16 cellular contexts compared by ENCODE assay signal in genomic region chr2:128466377-128467175, GRCh38.
A peak's percentile ranks its signal among the peaks of the same experiment; 100 is the strongest.
DNase-seq lines count a peak whose midpoint lies in the region; ATAC-seq and TF ChIP-seq lines count a peak whose summit lies in the region.
"Had no signal": no experiment of that assay in that cellular context is flagged by ENCODE, and none has a peak within 500 bp of the region (broad histone marks: within the 10 kb centered on the region; RNA-seq: fewer than 3 reads in every experiment).

No MANE protein-coding gene starts in this region.

- H3K9me3 ChIP-seq in prostate gland: no peaks in the 10 kb centered on the region

- intact Hi-C loops in prostate gland (cut with DNase I): no loop called here
- intact Hi-C loops in activated T-helper 2 cell treated with anti-CD3 and anti-CD28 coated beads, Interferon-gamma antibody, Interleukin-2, Interleukin-4, amounts not matched to agents 10 μg/mL and 5 μg/mL and 100 μg/mL, durations not matched to agents 14 hours and 24 hours and 36 hours (cut with micrococcal nuclease): no loop called here

- H3K27ac ChIP-seq in prostate gland: no peak overlapping the region

- no peak overlapping the region for H3K4me3 Mint-ChIP-seq in activated CD8-positive, alpha-beta T cell treated with anti-CD3 and anti-CD28 coated beads, Interleukin-2, amount 10 ng/mL, durations not matched to agents 7 days and 5 days
- no peak overlapping the region for H3K4me3 Mint-ChIP-seq in activated T-helper 2 cell treated with anti-CD3 and anti-CD28 coated beads, Interferon-gamma antibody, Interleukin-2, Interleukin-4, amounts not matched to agents 10 μg/mL and 5 μg/mL and 100 μg/mL, durations not matched to agents 14 hours and 24 hours and 36 hours (ENCODE audit: low read depth)
- H3K4me3 Mint-ChIP-seq: activated CD8-positive, alpha-beta T cell treated with anti-CD3 and anti-CD28 coated beads for 36 hours; activated naive CD4-positive, alpha-beta T cell treated with anti-CD3 and anti-CD28 coated beads for 36 hours; immature natural killer cell had no signal

- peaks cover 9% of the 10 kb centered on the region for H3K36me3 Mint-ChIP-seq in activated CD8-positive, alpha-beta T cell treated with anti-CD3 and anti-CD28 coated beads, Interleukin-2, amount 10 ng/mL, durations not matched to agents 7 days and 5 days (ENCODE audit: low read depth)
- peaks cover 24% of the 10 kb centered on the region for H3K36me3 Mint-ChIP-seq in activated T-helper 2 cell treated with anti-CD3 and anti-CD28 coated beads, Interferon-gamma antibody, Interleukin-2, Interleukin-4, amounts not matched to agents 10 μg/mL and 5 μg/mL and 100 μg/mL, durations not matched to agents 14 hours and 24 hours and 36 hours (ENCODE audit: low read depth)

- no peaks in the 10 kb centered on the region for H3K4me1 Mint-ChIP-seq in activated CD8-positive, alpha-beta T cell treated with anti-CD3 and anti-CD28 coated beads, Interleukin-2, amount 10 ng/mL, durations not matched to agents 7 days and 5 days (ENCODE audit: low read depth)
- peaks cover 2% of the 10 kb centered on the region for H3K4me1 Mint-ChIP-seq in activated T-helper 2 cell treated with anti-CD3 and anti-CD28 coated beads, Interferon-gamma antibody, Interleukin-2, Interleukin-4, amounts not matched to agents 10 μg/mL and 5 μg/mL and 100 μg/mL, durations not matched to agents 14 hours and 24 hours and 36 hours (ENCODE audit: low read depth)

- DNase-seq in C1 segment of cervical spinal cord (lab: John Stamatoyannopoulos, UW): peak in 8 of 14 donors; percentile 21 to 78 (median 50)
- peak; percentile 32 to 73 for DNase-seq in cerebellar nuclear complex (lab: John Stamatoyannopoulos, UW)
- peak in 26 of 51 donors; percentile 20 to 79 (median 46) for DNase-seq in hypothalamus (lab: John Stamatoyannopoulos, UW)
- peak; percentile 86 for DNase-seq in prostate gland (ENCODE audit: low spot score)
- no peak for DNase-seq in activated CD8-positive, alpha-beta T cell treated with anti-CD3 and anti-CD28 coated beads, Interleukin-2, amount 10 ng/mL, durations not matched to agents 7 days and 5 days
- no peak for DNase-seq in activated T-helper 2 cell treated with anti-CD3 and anti-CD28 coated beads, Interferon-gamma antibody, Interleukin-2, Interleukin-4, amounts not matched to agents 10 μg/mL and 5 μg/mL and 100 μg/mL, durations not matched to agents 14 hours and 24 hours and 36 hours (ENCODE audit: low spot score)
- DNase-seq: activated CD8-positive, alpha-beta T cell treated with anti-CD3 and anti-CD28 coated beads for 36 hours; activated naive CD4-positive, alpha-beta T cell treated with anti-CD3 and anti-CD28 coated beads for 36 hours; immature natural killer cell; Karpas-422; NCI-H1694 treated with DMSO at 0.1 percent for 48 hours; NCI-H774; T1000; upper lobe of left lung had no signal

- no peaks in the 10 kb centered on the region for H3K27me3 ChIP-seq in prostate gland (replicated peaks; ENCODE audit: insufficient read depth)
- H3K27me3 ChIP-seq: upper lobe of left lung had no signal

- ATAC-seq in activated CD8-positive, alpha-beta T cell treated with anti-CD3 and anti-CD28 coated beads, Interleukin-2, amount 10 ng/mL, durations not matched to agents 7 days and 5 days: no peak
- ATAC-seq in HG02623 (IDR thresholded peaks at IDR 0.05; ENCODE audit: unreplicated experiment) (no peak), GM21723 (IDR thresholded peaks at IDR 0.05; ENCODE audit: unreplicated experiment) (no peak)
- ATAC-seq: activated CD8-positive, alpha-beta T cell treated with anti-CD3 and anti-CD28 coated beads for 36 hours had no signal

- H3K27ac Mint-ChIP-seq in activated CD8-positive, alpha-beta T cell treated with anti-CD3 and anti-CD28 coated beads, Interleukin-2, amount 10 ng/mL, durations not matched to agents 7 days and 5 days: no peak overlapping the region
- H3K27ac Mint-ChIP-seq in activated T-helper 2 cell treated with anti-CD3 and anti-CD28 coated beads, Interferon-gamma antibody, Interleukin-2, Interleukin-4, amounts not matched to agents 10 μg/mL and 5 μg/mL and 100 μg/mL, durations not matched to agents 14 hours and 24 hours and 36 hours: no peak overlapping the region
- H3K27ac Mint-ChIP-seq: activated CD8-positive, alpha-beta T cell treated with anti-CD3 and anti-CD28 coated beads for 36 hours; activated naive CD4-positive, alpha-beta T cell treated with anti-CD3 and anti-CD28 coated beads for 36 hours; immature natural killer cell had no signal

- H3K27me3 Mint-ChIP-seq in activated CD8-positive, alpha-beta T cell treated with anti-CD3 and anti-CD28 coated beads, Interleukin-2, amount 10 ng/mL, durations not matched to agents 7 days and 5 days (ENCODE audit: low read depth): peaks cover 3% of the 10 kb centered on the region
- peaks cover 2% of the 10 kb centered on the region for H3K27me3 Mint-ChIP-seq in activated T-helper 2 cell treated with anti-CD3 and anti-CD28 coated beads, Interferon-gamma antibody, Interleukin-2, Interleukin-4, amounts not matched to agents 10 μg/mL and 5 μg/mL and 100 μg/mL, durations not matched to agents 14 hours and 24 hours and 36 hours (ENCODE audit: low read depth)

- H3K4me1 ChIP-seq in prostate gland (replicated peaks): no peaks in the 10 kb centered on the region
- H3K4me1 ChIP-seq: upper lobe of left lung had no signal

- peaks cover 5% of the 10 kb centered on the region for H3K9me3 Mint-ChIP-seq in activated CD8-positive, alpha-beta T cell treated with anti-CD3 and anti-CD28 coated beads, Interleukin-2, amount 10 ng/mL, durations not matched to agents 7 days and 5 days (ENCODE audit: insufficient read depth)
- H3K9me3 Mint-ChIP-seq in activated T-helper 2 cell treated with anti-CD3 and anti-CD28 coated beads, Interferon-gamma antibody, Interleukin-2, Interleukin-4, amounts not matched to agents 10 μg/mL and 5 μg/mL and 100 μg/mL, durations not matched to agents 14 hours and 24 hours and 36 hours: peaks cover 36% of the 10 kb centered on the region

- H3K36me3 ChIP-seq in prostate gland: no peaks in the 10 kb centered on the region
- H3K36me3 ChIP-seq: upper lobe of left lung had no signal

- POLR2A ChIA-PET in activated CD8-positive, alpha-beta T cell treated with anti-CD3 and anti-CD28 coated beads, Interleukin-2, amount 10 ng/mL, durations not matched to agents 7 days and 5 days (lab: Charles Lee): no interaction called here

- WGBS in prostate gland: 53% methylated on average over 4 of the region's 4 CpGs

- CTCF ChIA-PET in activated CD8-positive, alpha-beta T cell treated with anti-CD3 and anti-CD28 coated beads, Interleukin-2, amount 10 ng/mL, durations not matched to agents 7 days and 5 days (lab: Charles Lee): no interaction called here

- TF ChIP-seq CTCF in prostate gland (IDR thresholded peaks at IDR 0.05): peak in 1 of 4 experiments; percentile 25

- H3K4me3 ChIP-seq in prostate gland: no peak overlapping the region
- H3K4me3 ChIP-seq: upper lobe of left lung had no signal

- no peak for TF ChIP-seq POLR2A in prostate gland (IDR thresholded peaks at IDR 0.05)

Comparison
In these comparisons a context has a peak if more than half of its experiments do, and no peak if none do; other contexts are left out.
1. DNase-seq: peak in C1 segment of cervical spinal cord (8 of 14), cerebellar nuclear complex (2 of 2), hypothalamus (26 of 51) and prostate gland (single experiment); none in activated CD8-positive, alpha-beta T cell treated with anti-CD3 and anti-CD28 coated beads, Interleukin-2, amount 10 ng/mL, durations not matched to agents 7 days and 5 days (single experiment) and activated T-helper 2 cell treated with anti-CD3 and anti-CD28 coated beads, Interferon-gamma antibody, Interleukin-2, Interleukin-4, amounts not matched to agents 10 μg/mL and 5 μg/mL and 100 μg/mL, durations not matched to agents 14 hours and 24 hours and 36 hours (single experiment).